Comparison of ENCODE assay signal across 8 cellular contexts in genomic region chr11:67268036-67268683, GRCh38. TPM values are rescaled to one million over a fixed set of nuclear protein-coding genes. Genes with fewer than 3 reads are reported as not detected.
DNase-seq lines count a peak whose midpoint lies in the region; ATAC-seq lines count a peak whose summit lies in the region.

No MANE protein-coding gene starts in this region.

- peak; percentile 46 to 53 for DNase-seq in activated CD4-positive, alpha-beta T cell treated with anti-CD3 and anti-CD28 coated beads for 4 hours
- DNase-seq in activated CD4-positive, alpha-beta T cell treated with anti-CD3 and anti-CD28 coated beads for 1 hour, result no peak
- DNase-seq in MV-4-11 (lab: John Stamatoyannopoulos, UW) (peak; percentile 92), NCI-H1105 treated with DMSO at 0.1 percent for 48 hours (lab: John Stamatoyannopoulos, UW) (no peak)
- peak; percentile 91 for DNase-seq in activated naive CD4-positive, alpha-beta T cell treated with anti-CD3 and anti-CD28 coated beads for 36 hours
- DNase-seq in stimulated activated CD8-positive, alpha-beta memory T cell treated with anti-CD3 and anti-CD28 coated beads, Interleukin-7, amount 100 ng/mL, for 48 hours (ENCODE audit: extremely low read depth in 1 of 2, low read depth in 1 of 2), result peak; percentile 49 to 81

- H3K4me1 ChIP-seq in iPS-15b (ENCODE audit: control insufficient read depth, insufficient read depth, low read length), result peaks cover 16% of the 10 kb centered on the region

- peak overlapping the region; percentile 75 for H3K4me3 ChIP-seq in iPS-15b (ENCODE audit: low read depth, low read length)

- H3K9me3 Mint-ChIP-seq in activated naive CD4-positive, alpha-beta T cell treated with anti-CD3 and anti-CD28 coated beads for 36 hours, result no peaks in the 10 kb centered on the region

- peaks cover 78% of the 10 kb centered on the region for H3K4me1 Mint-ChIP-seq in activated naive CD4-positive, alpha-beta T cell treated with anti-CD3 and anti-CD28 coated beads for 36 hours (ENCODE audit: low read depth)

- intact Hi-C loops in activated naive CD4-positive, alpha-beta T cell treated with anti-CD3 and anti-CD28 coated beads for 36 hours (cut with micrococcal nuclease), result loop anchor here (1.0 to 5.0 kb wide), 5 partner anchors 9 to 239 kb away; partner anchors contain the start of genes CDK2AP2, PITPNM1, PPP1CA and TBC1D10C

- peak overlapping the region; percentile 99 for H3K27ac Mint-ChIP-seq in activated naive CD4-positive, alpha-beta T cell treated with anti-CD3 and anti-CD28 coated beads for 36 hours

- CTCF ChIA-PET in activated naive CD4-positive, alpha-beta T cell treated with anti-CD3 and anti-CD28 coated beads for 36 hours (lab: Charles Lee), result interaction anchor here (1.2 to 2.7 kb wide), 4 partner anchors 9 to 113 kb away, joined by 3 to 20 read pairs (median 8); no protein-coding TSS in a partner anchor

- H3K4me3 Mint-ChIP-seq in activated naive CD4-positive, alpha-beta T cell treated with anti-CD3 and anti-CD28 coated beads for 36 hours, result peak overlapping the region; percentile 86

- no peak for ATAC-seq in HG03439 (IDR thresholded peaks at IDR 0.05; ENCODE audit: unreplicated experiment)

- H3K9ac ChIP-seq in iPS-15b (ENCODE audit: low read depth, low read length), result no peak overlapping the region

- H3K36me3 ChIP-seq in iPS-15b (ENCODE audit: control insufficient read depth, insufficient read depth, low read length), result peaks cover 17% of the 10 kb centered on the region

- H3K9me3 ChIP-seq in iPS-15b (ENCODE audit: control insufficient read depth, insufficient read depth, low read length), result no peaks in the 10 kb centered on the region

- H3K27me3 ChIP-seq in iPS-15b (ENCODE audit: control insufficient read depth, insufficient read depth, low read length), result peaks cover 20% of the 10 kb centered on the region

- no peaks in the 10 kb centered on the region for H3K27me3 Mint-ChIP-seq in activated naive CD4-positive, alpha-beta T cell treated with anti-CD3 and anti-CD28 coated beads for 36 hours (ENCODE audit: low read depth)

- peaks cover 56% of the 10 kb centered on the region for H3K36me3 Mint-ChIP-seq in activated naive CD4-positive, alpha-beta T cell treated with anti-CD3 and anti-CD28 coated beads for 36 hours (ENCODE audit: low read depth)

RNA-seq across cellular contexts. Expression of gene GRK2, which starts 1.9 kb away (rescaled TPM):
- 100 to 1,000 TPM; 293 to 295 TPM for total RNA-seq in activated naive CD4-positive, alpha-beta T cell treated with anti-CD3 and anti-CD28 coated beads for 36 hours

RNA-seq across cellular contexts. Expression of gene ANKRD13D, which starts 20.9 kb away (rescaled TPM):
- 10 to 100 TPM; 56.2 to 61.9 TPM for total RNA-seq in activated naive CD4-positive, alpha-beta T cell treated with anti-CD3 and anti-CD28 coated beads for 36 hours

RNA-seq across cellular contexts. Expression of gene SSH3, which starts 35.2 kb away (rescaled TPM):
- total RNA-seq in activated naive CD4-positive, alpha-beta T cell treated with anti-CD3 and anti-CD28 coated beads for 36 hours, result 1 to 10 TPM; 4.1 to 5.4 TPM

Comparison
In these comparisons a context has a peak if more than half of its experiments do, and no peak if none do; other contexts are left out.
1. DNase-seq: peak in activated CD4-positive, alpha-beta T cell treated with anti-CD3 and anti-CD28 coated beads for 4 hours (2 of 2), MV-4-11 (single experiment), activated naive CD4-positive, alpha-beta T cell treated with anti-CD3 and anti-CD28 coated beads for 36 hours (single experiment) and stimulated activated CD8-positive, alpha-beta memory T cell treated with anti-CD3 and anti-CD28 coated beads, Interleukin-7, amount 100 ng/mL, for 48 hours (2 of 2); none in activated CD4-positive, alpha-beta T cell treated with anti-CD3 and anti-CD28 coated beads for 1 hour (single experiment) and NCI-H1105 treated with DMSO at 0.1 percent for 48 hours (single experiment).